12 cellular contexts compared by ENCODE assay signal in genomic region chr4:52996261-52997131, GRCh38.
DNase-seq lines count a peak whose midpoint lies in the region; ATAC-seq lines count a peak whose summit lies in the region.
"Had no signal": no experiment of that assay in that cellular context is flagged by ENCODE, and none has a peak within 500 bp of the region (broad histone marks: within the 10 kb centered on the region; RNA-seq: fewer than 3 reads in every experiment).

No MANE protein-coding gene starts in this region.

- peak; percentile 81 for ATAC-seq in left ventricle myocardium superior
- ATAC-seq in HG02938 (IDR thresholded peaks at IDR 0.05; ENCODE audit: unreplicated experiment) = no peak
- ATAC-seq: WTC11 had no signal

- no peak overlapping the region for H3K4me3 ChIP-seq in rectal smooth muscle tissue (ENCODE audit: low read length)

- no peaks in the 10 kb centered on the region for H3K36me3 ChIP-seq in rectal smooth muscle tissue (ENCODE audit: control insufficient read depth, insufficient read depth, low read length)

- peak overlapping the region; percentile 23 for H3K27ac ChIP-seq in rectal smooth muscle tissue (ENCODE audit: low read depth, low read length)
- H3K27ac ChIP-seq: KMS-11 had no signal

- peaks cover 12% of the 10 kb centered on the region for H3K4me1 ChIP-seq in rectal smooth muscle tissue (ENCODE audit: control insufficient read depth, insufficient read depth, low read length)

- peak; percentile 51 for DNase-seq in CMK (ENCODE audit: low read depth)
- DNase-seq in astrocyte of the hippocampus (ENCODE audit: low read depth, low spot score) = peak; percentile 43
- DNase-seq in left ventricle myocardium superior = peak; percentile 46
- DNase-seq in COR-L47 (lab: John Stamatoyannopoulos, UW) = no peak
- DNase-seq in NCI-H187 (lab: John Stamatoyannopoulos, UW) = no peak
- no peak for DNase-seq in midbrain (lab: John Stamatoyannopoulos, UW)
- DNase-seq: activated T-cell treated with anti-CD3 and anti-CD28 coated beads, Interleukin-2, amount 50 U/mL, for 24 hours; glutamatergic neuron had no signal

- intact Hi-C loops in left ventricle myocardium superior (cut with micrococcal nuclease) = no loop called here

- H3K27me3 ChIP-seq in rectal smooth muscle tissue (ENCODE audit: control insufficient read depth, insufficient read depth, low read length) = no peaks in the 10 kb centered on the region

- H3K9ac ChIP-seq in rectal smooth muscle tissue (ENCODE audit: low read length) = no peak overlapping the region
- H3K9ac ChIP-seq: KMS-11 had no signal

Comparison
In these comparisons a context has a peak if more than half of its experiments do, and no peak if none do; other contexts are left out.
1. DNase-seq: peak in CMK (single experiment), astrocyte of the hippocampus (single experiment) and left ventricle myocardium superior (single experiment); none in COR-L47 (single experiment), NCI-H187 (0 of 2) and midbrain (single experiment).